In the genomic region with DNA sequence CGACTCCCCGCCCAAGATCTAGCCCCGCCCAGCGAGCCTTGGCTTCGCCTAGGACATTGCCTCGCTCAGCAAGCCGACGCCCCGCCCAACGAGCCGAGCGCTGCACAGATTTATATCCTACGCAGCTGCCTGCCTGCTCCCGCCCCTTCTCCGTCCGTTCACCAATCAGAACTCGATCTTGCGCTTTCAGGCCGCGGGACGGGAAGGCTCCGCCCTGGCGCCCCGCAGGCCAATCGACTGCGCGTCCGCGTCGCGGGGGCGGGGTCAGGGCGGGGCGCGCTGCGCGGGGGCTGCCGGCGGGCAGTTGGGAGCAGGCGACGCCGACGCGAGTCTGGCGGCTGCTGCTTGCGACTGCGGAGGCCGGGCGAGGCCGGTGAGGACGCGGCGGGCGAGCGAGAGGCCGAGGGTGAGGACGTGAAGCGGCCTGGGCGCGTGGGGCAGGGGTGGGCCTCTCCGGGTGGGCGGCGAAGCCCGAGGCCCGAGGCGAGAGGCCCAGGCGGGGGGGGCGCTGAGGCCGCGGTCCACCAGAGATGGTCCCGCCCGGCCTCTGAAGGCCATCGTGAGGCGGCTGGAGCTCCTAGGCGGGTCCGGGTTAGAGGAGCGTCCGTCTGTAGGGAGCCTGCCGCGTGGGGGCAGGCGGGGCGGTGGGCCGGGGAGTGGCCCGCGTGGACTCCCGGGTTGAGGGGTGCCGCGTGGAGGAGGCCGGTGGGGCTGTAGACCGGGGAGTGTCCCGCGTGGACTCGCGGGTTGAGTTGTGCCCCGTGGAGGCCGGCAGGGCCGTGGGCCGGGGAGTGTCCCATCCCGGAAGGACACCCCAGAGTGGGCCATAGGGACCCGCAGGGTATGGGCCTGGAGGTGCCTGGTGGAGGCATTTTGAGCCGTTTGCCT, we compare ENCODE assay signal across 1 cellular context.
A peak's percentile ranks its signal among the peaks of the same experiment; 100 is the strongest.
TF ChIP-seq lines count a peak whose summit lies in the region.

A gene with protein sequence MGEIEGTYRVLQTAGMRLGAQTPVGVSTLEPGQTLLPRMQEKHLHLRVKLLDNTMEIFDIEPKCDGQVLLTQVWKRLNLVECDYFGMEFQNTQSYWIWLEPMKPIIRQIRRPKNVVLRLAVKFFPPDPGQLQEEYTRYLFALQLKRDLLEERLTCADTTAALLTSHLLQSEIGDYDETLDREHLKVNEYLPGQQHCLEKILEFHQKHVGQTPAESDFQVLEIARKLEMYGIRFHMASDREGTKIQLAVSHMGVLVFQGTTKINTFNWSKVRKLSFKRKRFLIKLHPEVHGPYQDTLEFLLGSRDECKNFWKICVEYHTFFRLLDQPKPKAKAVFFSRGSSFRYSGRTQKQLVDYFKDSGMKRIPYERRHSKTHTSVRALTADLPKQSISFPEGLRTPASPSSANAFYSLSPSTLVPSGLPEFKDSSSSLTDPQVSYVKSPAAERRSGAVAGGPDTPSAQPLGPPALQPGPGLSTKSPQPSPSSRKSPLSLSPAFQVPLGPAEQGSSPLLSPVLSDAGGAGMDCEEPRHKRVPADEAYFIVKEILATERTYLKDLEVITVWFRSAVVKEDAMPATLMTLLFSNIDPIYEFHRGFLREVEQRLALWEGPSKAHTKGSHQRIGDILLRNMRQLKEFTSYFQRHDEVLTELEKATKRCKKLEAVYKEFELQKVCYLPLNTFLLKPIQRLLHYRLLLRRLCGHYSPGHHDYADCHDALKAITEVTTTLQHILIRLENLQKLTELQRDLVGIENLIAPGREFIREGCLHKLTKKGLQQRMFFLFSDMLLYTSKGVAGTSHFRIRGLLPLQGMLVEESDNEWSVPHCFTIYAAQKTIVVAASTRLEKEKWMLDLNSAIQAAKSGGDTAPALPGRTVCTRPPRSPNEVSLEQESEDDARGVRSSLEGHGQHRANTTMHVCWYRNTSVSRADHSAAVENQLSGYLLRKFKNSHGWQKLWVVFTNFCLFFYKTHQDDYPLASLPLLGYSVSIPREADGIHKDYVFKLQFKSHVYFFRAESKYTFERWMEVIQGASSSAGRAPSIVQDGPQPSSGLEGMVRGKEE (plus strand): TSS at position 303 of the 888 bp plus-strand sequence. CDS start 16,823 bp downstream, outside the sequence.

TF ChIP-seq in HEK293, 187 proteins besides CTCF, POLR2A, EP300 and RAD21 (continued from another document and continues in another):
- TF ChIP-seq, protein P1, sequence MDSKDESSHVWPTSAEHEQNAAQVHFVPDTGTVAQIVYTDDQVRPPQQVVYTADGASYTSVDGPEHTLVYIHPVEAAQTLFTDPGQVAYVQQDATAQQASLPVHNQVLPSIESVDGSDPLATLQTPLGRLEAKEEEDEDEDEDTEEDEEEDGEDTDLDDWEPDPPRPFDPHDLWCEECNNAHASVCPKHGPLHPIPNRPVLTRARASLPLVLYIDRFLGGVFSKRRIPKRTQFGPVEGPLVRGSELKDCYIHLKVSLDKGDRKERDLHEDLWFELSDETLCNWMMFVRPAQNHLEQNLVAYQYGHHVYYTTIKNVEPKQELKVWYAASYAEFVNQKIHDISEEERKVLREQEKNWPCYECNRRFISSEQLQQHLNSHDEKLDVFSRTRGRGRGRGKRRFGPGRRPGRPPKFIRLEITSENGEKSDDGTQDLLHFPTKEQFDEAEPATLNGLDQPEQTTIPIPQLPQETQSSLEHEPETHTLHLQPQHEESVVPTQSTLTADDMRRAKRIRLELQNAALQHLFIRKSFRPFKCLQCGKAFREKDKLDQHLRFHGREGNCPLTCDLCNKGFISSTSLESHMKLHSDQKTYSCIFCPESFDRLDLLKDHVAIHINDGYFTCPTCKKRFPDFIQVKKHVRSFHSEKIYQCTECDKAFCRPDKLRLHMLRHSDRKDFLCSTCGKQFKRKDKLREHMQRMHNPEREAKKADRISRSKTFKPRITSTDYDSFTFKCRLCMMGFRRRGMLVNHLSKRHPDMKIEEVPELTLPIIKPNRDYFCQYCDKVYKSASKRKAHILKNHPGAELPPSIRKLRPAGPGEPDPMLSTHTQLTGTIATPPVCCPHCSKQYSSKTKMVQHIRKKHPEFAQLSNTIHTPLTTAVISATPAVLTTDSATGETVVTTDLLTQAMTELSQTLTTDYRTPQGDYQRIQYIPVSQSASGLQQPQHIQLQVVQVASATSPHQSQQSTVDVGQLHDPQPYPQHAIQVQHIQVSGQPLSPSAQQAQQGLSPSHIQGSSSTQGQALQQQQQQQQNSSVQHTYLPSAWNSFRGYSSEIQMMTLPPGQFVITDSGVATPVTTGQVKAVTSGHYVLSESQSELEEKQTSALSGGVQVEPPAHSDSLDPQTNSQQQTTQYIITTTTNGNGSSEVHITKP (tag by site-specific recombination; IDR thresholded peaks at IDR 0.05): 0 out of 2 replicates have a peak, but pooled peaks have one; percentile 24
- TF ChIP-seq, protein P2, sequence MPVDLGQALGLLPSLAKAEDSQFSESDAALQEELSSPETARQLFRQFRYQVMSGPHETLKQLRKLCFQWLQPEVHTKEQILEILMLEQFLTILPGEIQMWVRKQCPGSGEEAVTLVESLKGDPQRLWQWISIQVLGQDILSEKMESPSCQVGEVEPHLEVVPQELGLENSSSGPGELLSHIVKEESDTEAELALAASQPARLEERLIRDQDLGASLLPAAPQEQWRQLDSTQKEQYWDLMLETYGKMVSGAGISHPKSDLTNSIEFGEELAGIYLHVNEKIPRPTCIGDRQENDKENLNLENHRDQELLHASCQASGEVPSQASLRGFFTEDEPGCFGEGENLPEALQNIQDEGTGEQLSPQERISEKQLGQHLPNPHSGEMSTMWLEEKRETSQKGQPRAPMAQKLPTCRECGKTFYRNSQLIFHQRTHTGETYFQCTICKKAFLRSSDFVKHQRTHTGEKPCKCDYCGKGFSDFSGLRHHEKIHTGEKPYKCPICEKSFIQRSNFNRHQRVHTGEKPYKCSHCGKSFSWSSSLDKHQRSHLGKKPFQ (tag by site-specific recombination; IDR thresholded peaks at IDR 0.05): no peak
- TF ChIP-seq ZNF335 (tag by site-specific recombination; conservative IDR thresholded peaks at IDR 0.05) (0 out of 2 replicates have a peak, but pooled peaks have one; percentile 64), ZSCAN30 (tag by site-specific recombination; IDR thresholded peaks at IDR 0.05) (0 out of 2 replicates have a peak, but pooled peaks have one; percentile 16), ZFP41 (tag by site-specific recombination; IDR thresholded peaks at IDR 0.05; ENCODE audit: borderline replicate concordance) (no peak), ZNF112 (tag by site-specific recombination; IDR thresholded peaks at IDR 0.05) (no peak), ZNF624 (tag by site-specific recombination; IDR thresholded peaks at IDR 0.05) (no peak), ZFHX2 (tag by site-specific recombination; conservative IDR thresholded peaks at IDR 0.05) (peak; percentile 74), ZNF426 (tag by site-specific recombination; IDR thresholded peaks at IDR 0.05) (no peak), KLF10 (tag by site-specific recombination; IDR thresholded peaks at IDR 0.05) (0 out of 2 replicates have a peak, but pooled peaks have one; percentile 18), ZNF121 (tag by site-specific recombination; IDR thresholded peaks at IDR 0.05) (no peak), SP2 (tag by site-specific recombination; IDR thresholded peaks at IDR 0.05) (peak; percentile 79), ZNF133 (tag by site-specific recombination; IDR thresholded peaks at IDR 0.05) (no peak), TCF7L2 (IDR thresholded peaks at IDR 0.05; ENCODE audit: borderline replicate concordance, low read depth, low read length) (no peak), ZNF76 (tag by site-specific recombination; IDR thresholded peaks at IDR 0.05; ENCODE audit: borderline replicate concordance, low read depth) (no peak), GLIS2 (tag by site-specific recombination; IDR thresholded peaks at IDR 0.05) (peak; percentile 61), IKZF3 (tag by site-specific recombination; IDR thresholded peaks at IDR 0.05) (no peak), SP3 (tag by site-specific recombination; IDR thresholded peaks at IDR 0.05) (peak; percentile 49; the same call in 1 of the 2 replicates), ZNF670 (tag by site-specific recombination; IDR thresholded peaks at IDR 0.05; ENCODE audit: low read depth) (no peak), ZNF621 (tag by site-specific recombination; IDR thresholded peaks at IDR 0.05) (no peak)
- TF ChIP-seq, protein P3, sequence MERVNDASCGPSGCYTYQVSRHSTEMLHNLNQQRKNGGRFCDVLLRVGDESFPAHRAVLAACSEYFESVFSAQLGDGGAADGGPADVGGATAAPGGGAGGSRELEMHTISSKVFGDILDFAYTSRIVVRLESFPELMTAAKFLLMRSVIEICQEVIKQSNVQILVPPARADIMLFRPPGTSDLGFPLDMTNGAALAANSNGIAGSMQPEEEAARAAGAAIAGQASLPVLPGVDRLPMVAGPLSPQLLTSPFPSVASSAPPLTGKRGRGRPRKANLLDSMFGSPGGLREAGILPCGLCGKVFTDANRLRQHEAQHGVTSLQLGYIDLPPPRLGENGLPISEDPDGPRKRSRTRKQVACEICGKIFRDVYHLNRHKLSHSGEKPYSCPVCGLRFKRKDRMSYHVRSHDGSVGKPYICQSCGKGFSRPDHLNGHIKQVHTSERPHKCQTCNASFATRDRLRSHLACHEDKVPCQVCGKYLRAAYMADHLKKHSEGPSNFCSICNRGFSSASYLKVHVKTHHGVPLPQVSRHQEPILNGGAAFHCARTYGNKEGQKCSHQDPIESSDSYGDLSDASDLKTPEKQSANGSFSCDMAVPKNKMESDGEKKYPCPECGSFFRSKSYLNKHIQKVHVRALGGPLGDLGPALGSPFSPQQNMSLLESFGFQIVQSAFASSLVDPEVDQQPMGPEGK (tag by site-specific recombination; IDR thresholded peaks at IDR 0.05): peak; percentile 22; the same call in 1 of the 2 replicates
- TF ChIP-seq, protein P4, sequence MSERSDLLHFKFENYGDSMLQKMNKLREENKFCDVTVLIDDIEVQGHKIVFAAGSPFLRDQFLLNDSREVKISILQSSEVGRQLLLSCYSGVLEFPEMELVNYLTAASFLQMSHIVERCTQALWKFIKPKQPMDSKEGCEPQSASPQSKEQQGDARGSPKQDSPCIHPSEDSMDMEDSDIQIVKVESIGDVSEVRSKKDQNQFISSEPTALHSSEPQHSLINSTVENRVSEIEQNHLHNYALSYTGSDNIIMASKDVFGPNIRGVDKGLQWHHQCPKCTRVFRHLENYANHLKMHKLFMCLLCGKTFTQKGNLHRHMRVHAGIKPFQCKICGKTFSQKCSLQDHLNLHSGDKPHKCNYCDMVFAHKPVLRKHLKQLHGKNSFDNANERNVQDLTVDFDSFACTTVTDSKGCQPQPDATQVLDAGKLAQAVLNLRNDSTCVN (tag by site-specific recombination; optimal IDR thresholded peaks at IDR 0.05): peak; percentile 51
- TF ChIP-seq, protein P5, sequence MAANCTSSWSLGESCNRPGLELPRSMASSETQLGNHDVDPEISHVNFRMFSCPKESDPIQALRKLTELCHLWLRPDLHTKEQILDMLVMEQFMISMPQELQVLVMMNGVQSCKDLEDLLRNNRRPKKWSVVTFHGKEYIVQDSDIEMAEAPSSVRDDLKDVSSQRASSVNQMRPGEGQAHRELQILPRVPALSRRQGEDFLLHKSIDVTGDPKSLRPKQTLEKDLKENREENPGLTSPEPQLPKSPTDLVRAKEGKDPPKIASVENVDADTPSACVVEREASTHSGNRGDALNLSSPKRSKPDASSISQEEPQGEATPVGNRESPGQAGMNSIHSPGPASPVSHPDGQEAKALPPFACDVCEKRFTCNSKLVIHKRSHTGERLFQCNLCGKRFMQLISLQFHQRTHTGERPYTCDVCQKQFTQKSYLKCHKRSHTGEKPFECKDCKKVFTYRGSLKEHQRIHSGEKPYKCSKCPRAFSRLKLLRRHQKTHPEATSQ (tag by site-specific recombination; IDR thresholded peaks at IDR 0.05): no peak
- TF ChIP-seq, protein P6, sequence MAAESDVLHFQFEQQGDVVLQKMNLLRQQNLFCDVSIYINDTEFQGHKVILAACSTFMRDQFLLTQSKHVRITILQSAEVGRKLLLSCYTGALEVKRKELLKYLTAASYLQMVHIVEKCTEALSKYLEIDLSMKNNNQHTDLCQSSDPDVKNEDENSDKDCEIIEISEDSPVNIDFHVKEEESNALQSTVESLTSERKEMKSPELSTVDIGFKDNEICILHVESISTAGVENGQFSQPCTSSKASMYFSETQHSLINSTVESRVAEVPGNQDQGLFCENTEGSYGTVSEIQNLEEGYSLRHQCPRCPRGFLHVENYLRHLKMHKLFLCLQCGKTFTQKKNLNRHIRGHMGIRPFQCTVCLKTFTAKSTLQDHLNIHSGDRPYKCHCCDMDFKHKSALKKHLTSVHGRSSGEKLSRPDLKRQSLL (tag by site-specific recombination; IDR thresholded peaks at IDR 0.05): no peak
- TF ChIP-seq, protein P7, sequence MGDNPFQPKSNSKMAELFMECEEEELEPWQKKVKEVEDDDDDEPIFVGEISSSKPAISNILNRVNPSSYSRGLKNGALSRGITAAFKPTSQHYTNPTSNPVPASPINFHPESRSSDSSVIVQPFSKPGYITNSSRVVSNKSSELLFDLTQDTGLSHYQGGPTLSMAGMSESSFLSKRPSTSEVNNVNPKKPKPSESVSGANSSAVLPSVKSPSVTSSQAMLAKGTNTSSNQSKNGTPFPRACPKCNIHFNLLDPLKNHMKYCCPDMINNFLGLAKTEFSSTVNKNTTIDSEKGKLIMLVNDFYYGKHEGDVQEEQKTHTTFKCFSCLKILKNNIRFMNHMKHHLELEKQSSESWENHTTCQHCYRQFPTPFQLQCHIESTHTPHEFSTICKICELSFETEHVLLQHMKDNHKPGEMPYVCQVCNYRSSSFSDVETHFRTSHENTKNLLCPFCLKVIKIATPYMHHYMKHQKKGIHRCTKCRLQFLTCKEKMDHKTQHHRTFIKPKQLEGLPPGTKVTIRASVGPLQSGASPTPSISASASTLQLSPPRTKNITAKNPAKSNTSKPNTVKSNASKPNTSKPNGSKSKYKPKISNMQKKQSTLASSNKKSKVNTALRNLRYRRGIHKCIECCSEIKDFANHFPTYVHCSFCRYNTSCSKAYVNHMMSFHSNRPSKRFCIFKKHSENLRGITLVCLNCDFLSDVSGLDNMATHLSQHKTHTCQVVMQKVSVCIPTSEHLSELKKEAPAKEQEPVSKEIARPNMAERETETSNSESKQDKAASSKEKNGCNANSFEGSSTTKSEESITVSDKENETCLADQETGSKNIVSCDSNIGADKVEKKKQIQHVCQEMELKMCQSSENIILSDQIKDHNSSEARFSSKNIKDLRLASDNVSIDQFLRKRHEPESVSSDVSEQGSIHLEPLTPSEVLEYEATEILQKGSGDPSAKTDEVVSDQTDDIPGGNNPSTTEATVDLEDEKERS (tag by site-specific recombination; IDR thresholded peaks at IDR 0.05): no peak
- TF ChIP-seq, protein P8, sequence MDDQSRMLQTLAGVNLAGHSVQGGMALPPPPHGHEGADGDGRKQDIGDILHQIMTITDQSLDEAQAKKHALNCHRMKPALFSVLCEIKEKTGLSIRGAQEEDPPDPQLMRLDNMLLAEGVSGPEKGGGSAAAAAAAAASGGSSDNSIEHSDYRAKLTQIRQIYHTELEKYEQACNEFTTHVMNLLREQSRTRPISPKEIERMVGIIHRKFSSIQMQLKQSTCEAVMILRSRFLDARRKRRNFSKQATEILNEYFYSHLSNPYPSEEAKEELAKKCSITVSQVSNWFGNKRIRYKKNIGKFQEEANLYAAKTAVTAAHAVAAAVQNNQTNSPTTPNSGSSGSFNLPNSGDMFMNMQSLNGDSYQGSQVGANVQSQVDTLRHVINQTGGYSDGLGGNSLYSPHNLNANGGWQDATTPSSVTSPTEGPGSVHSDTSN (CRISPR knock-in tag; IDR thresholded peaks at IDR 0.05): peak; percentile 78; the same call in 1 of the 2 replicates
- TF ChIP-seq, protein P9, sequence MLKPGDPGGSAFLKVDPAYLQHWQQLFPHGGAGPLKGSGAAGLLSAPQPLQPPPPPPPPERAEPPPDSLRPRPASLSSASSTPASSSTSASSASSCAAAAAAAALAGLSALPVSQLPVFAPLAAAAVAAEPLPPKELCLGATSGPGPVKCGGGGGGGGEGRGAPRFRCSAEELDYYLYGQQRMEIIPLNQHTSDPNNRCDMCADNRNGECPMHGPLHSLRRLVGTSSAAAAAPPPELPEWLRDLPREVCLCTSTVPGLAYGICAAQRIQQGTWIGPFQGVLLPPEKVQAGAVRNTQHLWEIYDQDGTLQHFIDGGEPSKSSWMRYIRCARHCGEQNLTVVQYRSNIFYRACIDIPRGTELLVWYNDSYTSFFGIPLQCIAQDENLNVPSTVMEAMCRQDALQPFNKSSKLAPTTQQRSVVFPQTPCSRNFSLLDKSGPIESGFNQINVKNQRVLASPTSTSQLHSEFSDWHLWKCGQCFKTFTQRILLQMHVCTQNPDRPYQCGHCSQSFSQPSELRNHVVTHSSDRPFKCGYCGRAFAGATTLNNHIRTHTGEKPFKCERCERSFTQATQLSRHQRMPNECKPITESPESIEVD (tag by site-specific recombination; IDR thresholded peaks at IDR 0.05): no peak
